Comparison of ENCODE assay signal across 1 cellular context in the genomic region with DNA sequence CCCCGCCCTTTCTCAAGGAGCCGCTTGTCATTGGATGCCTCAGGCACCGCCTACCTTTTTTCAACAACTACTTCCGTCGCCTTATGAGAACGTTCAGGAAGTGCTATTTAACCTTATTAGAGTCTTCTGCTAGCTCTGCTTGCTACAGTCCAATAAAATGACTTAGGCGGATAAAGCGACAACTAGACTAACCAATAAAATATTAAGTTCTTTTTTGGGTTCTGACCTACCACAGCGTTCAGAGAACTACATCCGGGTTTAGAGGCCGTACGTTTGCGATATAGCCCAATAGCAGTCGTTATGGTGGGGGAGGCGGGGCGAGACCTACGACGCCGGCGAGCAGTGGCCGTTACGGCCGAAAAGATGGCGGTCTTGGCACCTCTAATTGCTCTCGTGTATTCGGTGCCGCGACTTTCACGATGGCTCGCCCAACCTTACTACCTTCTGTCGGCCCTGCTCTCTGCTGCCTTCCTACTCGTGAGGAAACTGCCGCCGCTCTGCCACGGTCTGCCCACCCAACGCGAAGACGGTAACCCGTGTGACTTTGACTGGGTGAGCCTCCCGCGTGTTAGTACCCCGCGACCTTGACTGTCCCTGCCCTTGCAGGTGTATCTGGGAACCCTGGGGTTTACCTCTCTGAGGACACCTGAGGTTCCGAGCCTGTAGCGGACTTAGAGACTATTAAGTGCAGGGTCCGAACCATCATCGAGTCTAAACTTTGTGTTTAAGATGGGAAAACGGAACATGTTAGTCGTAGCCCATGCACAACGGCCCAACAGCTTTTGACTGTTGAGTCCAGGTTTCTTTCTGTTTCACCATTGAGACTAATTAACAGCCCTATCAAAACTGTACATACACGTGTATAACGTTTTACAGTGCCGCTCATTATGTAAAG.
TF ChIP-seq lines count a peak whose summit lies in the region.

A gene with protein sequence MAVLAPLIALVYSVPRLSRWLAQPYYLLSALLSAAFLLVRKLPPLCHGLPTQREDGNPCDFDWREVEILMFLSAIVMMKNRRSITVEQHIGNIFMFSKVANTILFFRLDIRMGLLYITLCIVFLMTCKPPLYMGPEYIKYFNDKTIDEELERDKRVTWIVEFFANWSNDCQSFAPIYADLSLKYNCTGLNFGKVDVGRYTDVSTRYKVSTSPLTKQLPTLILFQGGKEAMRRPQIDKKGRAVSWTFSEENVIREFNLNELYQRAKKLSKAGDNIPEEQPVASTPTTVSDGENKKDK (plus strand): TSS at position 338 of the 895 bp plus-strand sequence. CDS start 26 bp downstream, at position 364.

TF ChIP-seq in WTC11, 78 proteins besides CTCF, POLR2A, EP300 and RAD21 (continued from another document):
- TF ChIP-seq, protein P1, sequence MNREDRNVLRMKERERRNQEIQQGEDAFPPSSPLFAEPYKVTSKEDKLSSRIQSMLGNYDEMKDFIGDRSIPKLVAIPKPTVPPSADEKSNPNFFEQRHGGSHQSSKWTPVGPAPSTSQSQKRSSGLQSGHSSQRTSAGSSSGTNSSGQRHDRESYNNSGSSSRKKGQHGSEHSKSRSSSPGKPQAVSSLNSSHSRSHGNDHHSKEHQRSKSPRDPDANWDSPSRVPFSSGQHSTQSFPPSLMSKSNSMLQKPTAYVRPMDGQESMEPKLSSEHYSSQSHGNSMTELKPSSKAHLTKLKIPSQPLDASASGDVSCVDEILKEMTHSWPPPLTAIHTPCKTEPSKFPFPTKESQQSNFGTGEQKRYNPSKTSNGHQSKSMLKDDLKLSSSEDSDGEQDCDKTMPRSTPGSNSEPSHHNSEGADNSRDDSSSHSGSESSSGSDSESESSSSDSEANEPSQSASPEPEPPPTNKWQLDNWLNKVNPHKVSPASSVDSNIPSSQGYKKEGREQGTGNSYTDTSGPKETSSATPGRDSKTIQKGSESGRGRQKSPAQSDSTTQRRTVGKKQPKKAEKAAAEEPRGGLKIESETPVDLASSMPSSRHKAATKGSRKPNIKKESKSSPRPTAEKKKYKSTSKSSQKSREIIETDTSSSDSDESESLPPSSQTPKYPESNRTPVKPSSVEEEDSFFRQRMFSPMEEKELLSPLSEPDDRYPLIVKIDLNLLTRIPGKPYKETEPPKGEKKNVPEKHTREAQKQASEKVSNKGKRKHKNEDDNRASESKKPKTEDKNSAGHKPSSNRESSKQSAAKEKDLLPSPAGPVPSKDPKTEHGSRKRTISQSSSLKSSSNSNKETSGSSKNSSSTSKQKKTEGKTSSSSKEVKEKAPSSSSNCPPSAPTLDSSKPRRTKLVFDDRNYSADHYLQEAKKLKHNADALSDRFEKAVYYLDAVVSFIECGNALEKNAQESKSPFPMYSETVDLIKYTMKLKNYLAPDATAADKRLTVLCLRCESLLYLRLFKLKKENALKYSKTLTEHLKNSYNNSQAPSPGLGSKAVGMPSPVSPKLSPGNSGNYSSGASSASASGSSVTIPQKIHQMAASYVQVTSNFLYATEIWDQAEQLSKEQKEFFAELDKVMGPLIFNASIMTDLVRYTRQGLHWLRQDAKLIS (CRISPR knock-in tag; IDR thresholded peaks at IDR 0.05; ENCODE audit: borderline replicate concordance): no peak
- 0 out of 2 replicates have a peak, but pooled peaks have one; percentile 62 for TF ChIP-seq TEAD1 (CRISPR knock-in tag; IDR thresholded peaks at IDR 0.05)
- TF ChIP-seq, protein P2, sequence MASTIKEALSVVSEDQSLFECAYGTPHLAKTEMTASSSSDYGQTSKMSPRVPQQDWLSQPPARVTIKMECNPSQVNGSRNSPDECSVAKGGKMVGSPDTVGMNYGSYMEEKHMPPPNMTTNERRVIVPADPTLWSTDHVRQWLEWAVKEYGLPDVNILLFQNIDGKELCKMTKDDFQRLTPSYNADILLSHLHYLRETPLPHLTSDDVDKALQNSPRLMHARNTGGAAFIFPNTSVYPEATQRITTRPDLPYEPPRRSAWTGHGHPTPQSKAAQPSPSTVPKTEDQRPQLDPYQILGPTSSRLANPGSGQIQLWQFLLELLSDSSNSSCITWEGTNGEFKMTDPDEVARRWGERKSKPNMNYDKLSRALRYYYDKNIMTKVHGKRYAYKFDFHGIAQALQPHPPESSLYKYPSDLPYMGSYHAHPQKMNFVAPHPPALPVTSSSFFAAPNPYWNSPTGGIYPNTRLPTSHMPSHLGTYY (CRISPR knock-in tag; IDR thresholded peaks at IDR 0.05): no peak
- TF ChIP-seq, protein P3, sequence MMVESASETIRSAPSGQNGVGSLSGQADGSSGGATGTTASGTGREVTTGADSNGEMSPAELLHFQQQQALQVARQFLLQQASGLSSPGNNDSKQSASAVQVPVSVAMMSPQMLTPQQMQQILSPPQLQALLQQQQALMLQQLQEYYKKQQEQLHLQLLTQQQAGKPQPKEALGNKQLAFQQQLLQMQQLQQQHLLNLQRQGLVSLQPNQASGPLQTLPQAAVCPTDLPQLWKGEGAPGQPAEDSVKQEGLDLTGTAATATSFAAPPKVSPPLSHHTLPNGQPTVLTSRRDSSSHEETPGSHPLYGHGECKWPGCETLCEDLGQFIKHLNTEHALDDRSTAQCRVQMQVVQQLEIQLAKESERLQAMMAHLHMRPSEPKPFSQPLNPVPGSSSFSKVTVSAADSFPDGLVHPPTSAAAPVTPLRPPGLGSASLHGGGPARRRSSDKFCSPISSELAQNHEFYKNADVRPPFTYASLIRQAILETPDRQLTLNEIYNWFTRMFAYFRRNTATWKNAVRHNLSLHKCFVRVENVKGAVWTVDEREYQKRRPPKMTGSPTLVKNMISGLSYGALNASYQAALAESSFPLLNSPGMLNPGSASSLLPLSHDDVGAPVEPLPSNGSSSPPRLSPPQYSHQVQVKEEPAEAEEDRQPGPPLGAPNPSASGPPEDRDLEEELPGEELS (CRISPR knock-in tag; IDR thresholded peaks at IDR 0.05): peak; percentile 68; the same call in 1 of the 2 replicates
- TF ChIP-seq, protein P4, sequence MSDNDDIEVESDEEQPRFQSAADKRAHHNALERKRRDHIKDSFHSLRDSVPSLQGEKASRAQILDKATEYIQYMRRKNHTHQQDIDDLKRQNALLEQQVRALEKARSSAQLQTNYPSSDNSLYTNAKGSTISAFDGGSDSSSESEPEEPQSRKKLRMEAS (CRISPR knock-in tag; IDR thresholded peaks at IDR 0.05): peak; percentile 89
- TF ChIP-seq TCF7 (CRISPR knock-in tag; IDR thresholded peaks at IDR 0.05; ENCODE audit: low read depth): no peak
- TF ChIP-seq NFYB (CRISPR knock-in tag; conservative IDR thresholded peaks at IDR 0.05; ENCODE audit: low read depth): peak; percentile 88
- TF ChIP-seq SOX15 (CRISPR knock-in tag; IDR thresholded peaks at IDR 0.05): no peak
- TF ChIP-seq, protein P5, sequence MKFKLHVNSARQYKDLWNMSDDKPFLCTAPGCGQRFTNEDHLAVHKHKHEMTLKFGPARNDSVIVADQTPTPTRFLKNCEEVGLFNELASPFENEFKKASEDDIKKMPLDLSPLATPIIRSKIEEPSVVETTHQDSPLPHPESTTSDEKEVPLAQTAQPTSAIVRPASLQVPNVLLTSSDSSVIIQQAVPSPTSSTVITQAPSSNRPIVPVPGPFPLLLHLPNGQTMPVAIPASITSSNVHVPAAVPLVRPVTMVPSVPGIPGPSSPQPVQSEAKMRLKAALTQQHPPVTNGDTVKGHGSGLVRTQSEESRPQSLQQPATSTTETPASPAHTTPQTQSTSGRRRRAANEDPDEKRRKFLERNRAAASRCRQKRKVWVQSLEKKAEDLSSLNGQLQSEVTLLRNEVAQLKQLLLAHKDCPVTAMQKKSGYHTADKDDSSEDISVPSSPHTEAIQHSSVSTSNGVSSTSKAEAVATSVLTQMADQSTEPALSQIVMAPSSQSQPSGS (CRISPR knock-in tag; IDR thresholded peaks at IDR 0.05; ENCODE audit: borderline replicate concordance, low read depth): no peak
- TF ChIP-seq ZNF396 (CRISPR knock-in tag; IDR thresholded peaks at IDR 0.05; ENCODE audit: borderline replicate concordance): no peak
- TF ChIP-seq, protein P6, sequence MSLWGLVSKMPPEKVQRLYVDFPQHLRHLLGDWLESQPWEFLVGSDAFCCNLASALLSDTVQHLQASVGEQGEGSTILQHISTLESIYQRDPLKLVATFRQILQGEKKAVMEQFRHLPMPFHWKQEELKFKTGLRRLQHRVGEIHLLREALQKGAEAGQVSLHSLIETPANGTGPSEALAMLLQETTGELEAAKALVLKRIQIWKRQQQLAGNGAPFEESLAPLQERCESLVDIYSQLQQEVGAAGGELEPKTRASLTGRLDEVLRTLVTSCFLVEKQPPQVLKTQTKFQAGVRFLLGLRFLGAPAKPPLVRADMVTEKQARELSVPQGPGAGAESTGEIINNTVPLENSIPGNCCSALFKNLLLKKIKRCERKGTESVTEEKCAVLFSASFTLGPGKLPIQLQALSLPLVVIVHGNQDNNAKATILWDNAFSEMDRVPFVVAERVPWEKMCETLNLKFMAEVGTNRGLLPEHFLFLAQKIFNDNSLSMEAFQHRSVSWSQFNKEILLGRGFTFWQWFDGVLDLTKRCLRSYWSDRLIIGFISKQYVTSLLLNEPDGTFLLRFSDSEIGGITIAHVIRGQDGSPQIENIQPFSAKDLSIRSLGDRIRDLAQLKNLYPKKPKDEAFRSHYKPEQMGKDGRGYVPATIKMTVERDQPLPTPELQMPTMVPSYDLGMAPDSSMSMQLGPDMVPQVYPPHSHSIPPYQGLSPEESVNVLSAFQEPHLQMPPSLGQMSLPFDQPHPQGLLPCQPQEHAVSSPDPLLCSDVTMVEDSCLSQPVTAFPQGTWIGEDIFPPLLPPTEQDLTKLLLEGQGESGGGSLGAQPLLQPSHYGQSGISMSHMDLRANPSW (CRISPR knock-in tag; conservative IDR thresholded peaks at IDR 0.05; ENCODE audit: low read depth): no peak
- TF ChIP-seq ZNF138 (CRISPR knock-in tag; conservative IDR thresholded peaks at IDR 0.05): no peak
- TF ChIP-seq ESRRA (CRISPR knock-in tag; IDR thresholded peaks at IDR 0.05; ENCODE audit: borderline replicate concordance): peak; percentile 83; the same call in 1 of the 2 replicates
- TF ChIP-seq, protein P7, sequence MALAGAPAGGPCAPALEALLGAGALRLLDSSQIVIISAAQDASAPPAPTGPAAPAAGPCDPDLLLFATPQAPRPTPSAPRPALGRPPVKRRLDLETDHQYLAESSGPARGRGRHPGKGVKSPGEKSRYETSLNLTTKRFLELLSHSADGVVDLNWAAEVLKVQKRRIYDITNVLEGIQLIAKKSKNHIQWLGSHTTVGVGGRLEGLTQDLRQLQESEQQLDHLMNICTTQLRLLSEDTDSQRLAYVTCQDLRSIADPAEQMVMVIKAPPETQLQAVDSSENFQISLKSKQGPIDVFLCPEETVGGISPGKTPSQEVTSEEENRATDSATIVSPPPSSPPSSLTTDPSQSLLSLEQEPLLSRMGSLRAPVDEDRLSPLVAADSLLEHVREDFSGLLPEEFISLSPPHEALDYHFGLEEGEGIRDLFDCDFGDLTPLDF (CRISPR knock-in tag; IDR thresholded peaks at IDR 0.05): no peak
- 0 out of 2 replicates have a peak, but pooled peaks have one; percentile 17 for TF ChIP-seq ZNF121 (CRISPR knock-in tag; IDR thresholded peaks at IDR 0.05)
- no peak for TF ChIP-seq ZNF263 (CRISPR knock-in tag; IDR thresholded peaks at IDR 0.05; ENCODE audit: low read depth)
